In genomic region chr11:125512106-125512505, GRCh38 we compare ENCODE assay signal across 1 cellular context.
TF ChIP-seq lines count a peak whose summit lies in the region.

No MANE protein-coding gene starts in this region.

TF ChIP-seq in GM12878, 131 proteins besides CTCF, POLR2A, EP300 and RAD21:
- TF ChIP-seq ZNF217 (IDR thresholded peaks at IDR 0.05) (no peak), ATF3 (IDR thresholded peaks at IDR 0.05; ENCODE audit: borderline replicate concordance, extremely low read depth, low read depth, low read length) (no peak), GATAD2B (conservative IDR thresholded peaks at IDR 0.05; ENCODE audit: low read depth) (no peak), ETV6 (conservative IDR thresholded peaks at IDR 0.05 in 1 of 2, IDR thresholded peaks at IDR 0.05 in 1 of 2; ENCODE audit: borderline replicate concordance in 1 of 2, low read depth in 1 of 2) (no peak), IRF3 (IDR thresholded peaks at IDR 0.05) (no peak), NR2C1 (IDR thresholded peaks at IDR 0.05) (no peak), RELA (IDR thresholded peaks at IDR 0.05; ENCODE audit: borderline replicate concordance, partially characterized antibody) (no peak), IRF5 (IDR thresholded peaks at IDR 0.05; ENCODE audit: borderline replicate concordance) (no peak), MXI1 (IDR thresholded peaks at IDR 0.05; ENCODE audit: low read depth, low read length) (no peak), KDM1A (IDR thresholded peaks at IDR 0.05; ENCODE audit: borderline replicate concordance) (no peak), POLR2AphosphoS5 (IDR thresholded peaks at IDR 0.05; ENCODE audit: low read length) (no peak), NFIC (IDR thresholded peaks at IDR 0.05; ENCODE audit: low read depth, low read length) (no peak), RB1 (IDR thresholded peaks at IDR 0.05; ENCODE audit: borderline replicate concordance) (no peak), EGR1 (IDR thresholded peaks at IDR 0.05; ENCODE audit: borderline replicate concordance in 1 of 2, low read depth in 2 of 2, low read length in 2 of 2) (no peak), SRF (IDR thresholded peaks at IDR 0.05; ENCODE audit: low read depth in 2 of 2, low read length in 2 of 2) (no peak)
- TF ChIP-seq, protein P1, sequence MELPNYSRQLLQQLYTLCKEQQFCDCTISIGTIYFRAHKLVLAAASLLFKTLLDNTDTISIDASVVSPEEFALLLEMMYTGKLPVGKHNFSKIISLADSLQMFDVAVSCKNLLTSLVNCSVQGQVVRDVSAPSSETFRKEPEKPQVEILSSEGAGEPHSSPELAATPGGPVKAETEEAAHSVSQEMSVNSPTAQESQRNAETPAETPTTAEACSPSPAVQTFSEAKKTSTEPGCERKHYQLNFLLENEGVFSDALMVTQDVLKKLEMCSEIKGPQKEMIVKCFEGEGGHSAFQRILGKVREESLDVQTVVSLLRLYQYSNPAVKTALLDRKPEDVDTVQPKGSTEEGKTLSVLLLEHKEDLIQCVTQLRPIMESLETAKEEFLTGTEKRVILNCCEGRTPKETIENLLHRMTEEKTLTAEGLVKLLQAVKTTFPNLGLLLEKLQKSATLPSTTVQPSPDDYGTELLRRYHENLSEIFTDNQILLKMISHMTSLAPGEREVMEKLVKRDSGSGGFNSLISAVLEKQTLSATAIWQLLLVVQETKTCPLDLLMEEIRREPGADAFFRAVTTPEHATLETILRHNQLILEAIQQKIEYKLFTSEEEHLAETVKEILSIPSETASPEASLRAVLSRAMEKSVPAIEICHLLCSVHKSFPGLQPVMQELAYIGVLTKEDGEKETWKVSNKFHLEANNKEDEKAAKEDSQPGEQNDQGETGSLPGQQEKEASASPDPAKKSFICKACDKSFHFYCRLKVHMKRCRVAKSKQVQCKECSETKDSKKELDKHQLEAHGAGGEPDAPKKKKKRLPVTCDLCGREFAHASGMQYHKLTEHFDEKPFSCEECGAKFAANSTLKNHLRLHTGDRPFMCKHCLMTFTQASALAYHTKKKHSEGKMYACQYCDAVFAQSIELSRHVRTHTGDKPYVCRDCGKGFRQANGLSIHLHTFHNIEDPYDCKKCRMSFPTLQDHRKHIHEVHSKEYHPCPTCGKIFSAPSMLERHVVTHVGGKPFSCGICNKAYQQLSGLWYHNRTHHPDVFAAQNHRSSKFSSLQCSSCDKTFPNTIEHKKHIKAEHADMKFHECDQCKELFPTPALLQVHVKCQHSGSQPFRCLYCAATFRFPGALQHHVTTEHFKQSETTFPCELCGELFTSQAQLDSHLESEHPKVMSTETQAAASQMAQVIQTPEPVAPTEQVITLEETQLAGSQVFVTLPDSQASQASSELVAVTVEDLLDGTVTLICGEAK (IDR thresholded peaks at IDR 0.05; ENCODE audit: borderline replicate concordance) = no peak
- TF ChIP-seq, protein P2, sequence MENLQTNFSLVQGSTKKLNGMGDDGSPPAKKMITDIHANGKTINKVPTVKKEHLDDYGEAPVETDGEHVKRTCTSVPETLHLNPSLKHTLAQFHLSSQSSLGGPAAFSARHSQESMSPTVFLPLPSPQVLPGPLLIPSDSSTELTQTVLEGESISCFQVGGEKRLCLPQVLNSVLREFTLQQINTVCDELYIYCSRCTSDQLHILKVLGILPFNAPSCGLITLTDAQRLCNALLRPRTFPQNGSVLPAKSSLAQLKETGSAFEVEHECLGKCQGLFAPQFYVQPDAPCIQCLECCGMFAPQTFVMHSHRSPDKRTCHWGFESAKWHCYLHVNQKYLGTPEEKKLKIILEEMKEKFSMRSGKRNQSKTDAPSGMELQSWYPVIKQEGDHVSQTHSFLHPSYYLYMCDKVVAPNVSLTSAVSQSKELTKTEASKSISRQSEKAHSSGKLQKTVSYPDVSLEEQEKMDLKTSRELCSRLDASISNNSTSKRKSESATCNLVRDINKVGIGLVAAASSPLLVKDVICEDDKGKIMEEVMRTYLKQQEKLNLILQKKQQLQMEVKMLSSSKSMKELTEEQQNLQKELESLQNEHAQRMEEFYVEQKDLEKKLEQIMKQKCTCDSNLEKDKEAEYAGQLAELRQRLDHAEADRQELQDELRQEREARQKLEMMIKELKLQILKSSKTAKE (IDR thresholded peaks at IDR 0.05; ENCODE audit: low read depth, poor library complexity, severe bottlenecking) = no peak
